Comparison of ENCODE assay signal across 1 cellular context in genomic region chr5:179869101-179869500, GRCh38.
TF ChIP-seq lines count a peak whose summit lies in the region.

No MANE protein-coding gene starts in this region.

TF ChIP-seq in SK-N-SH treated with all-trans-retinoic acid at 6 μM for 48 hours, 23 proteins besides CTCF, POLR2A, EP300 and RAD21 (continued from another document):
- TF ChIP-seq TSHZ2 (CRISPR knock-in tag; IDR thresholded peaks at IDR 0.05): no peak
- no peak for TF ChIP-seq OSR1 (CRISPR knock-in tag; IDR thresholded peaks at IDR 0.05)
- TF ChIP-seq ESRRG (CRISPR knock-in tag; IDR thresholded peaks at IDR 0.05): no peak
TF ChIP-seq in SK-N-SH treated with all-trans-retinoic acid at 6 μM for 48 hours: peak in this region for 0.
